In genomic region chr3:115877647-115877934, GRCh38 we compare ENCODE assay signal across 16 cellular contexts.
DNase-seq lines count a peak whose midpoint lies in the region; ATAC-seq and TF ChIP-seq lines count a peak whose summit lies in the region.
"Had no signal": no experiment of that assay in that cellular context is flagged by ENCODE, and none has a peak within 500 bp of the region (broad histone marks: within the 10 kb centered on the region; RNA-seq: fewer than 3 reads in every experiment).

No MANE protein-coding gene starts in this region.

- H3K4me3 Mint-ChIP-seq in activated CD4-positive, alpha-beta memory T cell treated with anti-CD3 and anti-CD28 coated beads, Interleukin-2, amount 10 ng/mL, durations not matched to agents 7 days and 5 days: no peak overlapping the region
- H3K4me3 Mint-ChIP-seq: effector memory CD8-positive, alpha-beta T cell; neural progenitor cell had no signal

- no peak for TF ChIP-seq EP300 in gastroesophageal sphincter (IDR thresholded peaks at IDR 0.05)

- H3K36me3 ChIP-seq in adipocyte (ENCODE audit: control insufficient read depth, insufficient read depth, low read length, severe bottlenecking) (no peaks in the 10 kb centered on the region), gastroesophageal sphincter (no peaks in the 10 kb centered on the region), spleen (no peaks in the 10 kb centered on the region)
- H3K36me3 ChIP-seq: neural progenitor cell had no signal

- peak; percentile 11 for DNase-seq in AG20443 (ENCODE audit: low spot score)
- no peak for DNase-seq in adipocyte (ENCODE audit: low read depth)
- DNase-seq in spleen: no peak
- DNase-seq in activated CD4-positive, alpha-beta memory T cell treated with anti-CD3 and anti-CD28 coated beads, Interleukin-2, amount 10 ng/mL, durations not matched to agents 7 days and 5 days: no peak
- no peak for DNase-seq in hippocampal formation (lab: John Stamatoyannopoulos, UW)
- no peak for DNase-seq in NCI-H524 treated with DMSO at 0.1 percent for 48 hours (lab: John Stamatoyannopoulos, UW)
- DNase-seq: central memory CD4-positive, alpha-beta T cell; effector memory CD8-positive, alpha-beta T cell; GDM1; HCEC 1CT; NCI-H1436; NCI-H226; T-helper 2 cell had no signal

- no peak for ATAC-seq in gastroesophageal sphincter
- ATAC-seq in GM18868 (IDR thresholded peaks at IDR 0.05; ENCODE audit: unreplicated experiment): no peak
- ATAC-seq: effector memory CD8-positive, alpha-beta T cell had no signal

- H3K27ac ChIP-seq in gastroesophageal sphincter (no peak overlapping the region), spleen (peak overlapping the region in 6 of 8 donors; percentile 9 to 51 (median 18))
- H3K27ac ChIP-seq: neural progenitor cell had no signal

- H3K4me3 ChIP-seq in adipocyte (ENCODE audit: low read length): peak overlapping the region; percentile 77
- H3K4me3 ChIP-seq in gastroesophageal sphincter: peak overlapping the region; percentile 24 to 25
- peak overlapping the region in 5 of 8 donors; percentile 6 to 30 (median 15) for H3K4me3 ChIP-seq in spleen
- H3K4me3 ChIP-seq: neural progenitor cell had no signal

- POLR2A ChIA-PET in activated CD4-positive, alpha-beta memory T cell treated with anti-CD3 and anti-CD28 coated beads, Interleukin-2, amount 10 ng/mL, durations not matched to agents 7 days and 5 days (lab: Charles Lee): no interaction called here

- peak overlapping the region; percentile 68 for H3K9ac ChIP-seq in adipocyte (ENCODE audit: low read length)
- H3K9ac ChIP-seq: neural progenitor cell had no signal

- TF ChIP-seq POLR2A in gastroesophageal sphincter (IDR thresholded peaks at IDR 0.05) (no peak), spleen (IDR thresholded peaks at IDR 0.05) (no peak)

- H3K36me3 Mint-ChIP-seq in activated CD4-positive, alpha-beta memory T cell treated with anti-CD3 and anti-CD28 coated beads, Interleukin-2, amount 10 ng/mL, durations not matched to agents 7 days and 5 days (ENCODE audit: low read depth): no peaks in the 10 kb centered on the region
- H3K36me3 Mint-ChIP-seq: neural progenitor cell had no signal

- intact Hi-C loops in spleen (cut with DNase I; ENCODE audit: low total_unique reads): no loop called here

- H3K9me3 ChIP-seq in adipocyte (ENCODE audit: control insufficient read depth, low read length): no peaks in the 10 kb centered on the region
- no peaks in the 10 kb centered on the region for H3K9me3 ChIP-seq in gastroesophageal sphincter
- H3K9me3 ChIP-seq in spleen: no peaks in the 10 kb centered on the region

- TF ChIP-seq CTCF in gastroesophageal sphincter (IDR thresholded peaks at IDR 0.05) (no peak), spleen (IDR thresholded peaks at IDR 0.05 in 8 of 11, conservative IDR thresholded peaks at IDR 0.05 in 3 of 11) (no peak)

- 43 to 58% methylated on average over 2 of the region's 2 CpGs for WGBS in gastroesophageal sphincter (ENCODE audit: low coverage in 1 of 2), 2 donors
- WGBS in spleen, 5 donors: 46 to 56% (median 49%) methylated on average over 2 of the region's 2 CpGs

- CTCF ChIA-PET in activated CD4-positive, alpha-beta memory T cell treated with anti-CD3 and anti-CD28 coated beads, Interleukin-2, amount 10 ng/mL, durations not matched to agents 7 days and 5 days (lab: Charles Lee): no interaction called here

- H3K27me3 Mint-ChIP-seq in activated CD4-positive, alpha-beta memory T cell treated with anti-CD3 and anti-CD28 coated beads, Interleukin-2, amount 10 ng/mL, durations not matched to agents 7 days and 5 days: no peaks in the 10 kb centered on the region

- no peak overlapping the region for H3K27ac Mint-ChIP-seq in activated CD4-positive, alpha-beta memory T cell treated with anti-CD3 and anti-CD28 coated beads, Interleukin-2, amount 10 ng/mL, durations not matched to agents 7 days and 5 days
- H3K27ac Mint-ChIP-seq: neural progenitor cell had no signal

- H3K4me1 ChIP-seq in adipocyte (ENCODE audit: control insufficient read depth, insufficient read depth, low read length) (peaks cover 9% of the 10 kb centered on the region), gastroesophageal sphincter (peaks cover 0 to 15% (median 0%) of the 10 kb centered on the region in 3 donors), spleen (no peaks in the 10 kb centered on the region)

- H3K9me3 Mint-ChIP-seq in activated CD4-positive, alpha-beta memory T cell treated with anti-CD3 and anti-CD28 coated beads, Interleukin-2, amount 10 ng/mL, durations not matched to agents 7 days and 5 days: no peaks in the 10 kb centered on the region
- H3K9me3 Mint-ChIP-seq: effector memory CD8-positive, alpha-beta T cell; neural progenitor cell had no signal

- H3K4me1 Mint-ChIP-seq in activated CD4-positive, alpha-beta memory T cell treated with anti-CD3 and anti-CD28 coated beads, Interleukin-2, amount 10 ng/mL, durations not matched to agents 7 days and 5 days: no peaks in the 10 kb centered on the region

- no peaks in the 10 kb centered on the region for H3K27me3 ChIP-seq in adipocyte (replicated peaks; ENCODE audit: control insufficient read depth, insufficient read depth, low read length)
- no peaks in the 10 kb centered on the region for H3K27me3 ChIP-seq in gastroesophageal sphincter
- no peaks in the 10 kb centered on the region for H3K27me3 ChIP-seq in spleen (replicated peaks in 1 of 7)
- H3K27me3 ChIP-seq: neural progenitor cell had no signal

Comparison
In these comparisons a context has a peak if more than half of its experiments do, and no peak if none do; other contexts are left out.
1. H3K4me3 ChIP-seq: peak in every context shown above with its lines; median percentile 77 in adipocyte; 24 in gastroesophageal sphincter; 15 in spleen.
2. H3K27ac ChIP-seq: peak in spleen (6 of 8); none in gastroesophageal sphincter (0 of 4).